ENCODE assay signal across 20 cellular contexts in the genomic region with DNA sequence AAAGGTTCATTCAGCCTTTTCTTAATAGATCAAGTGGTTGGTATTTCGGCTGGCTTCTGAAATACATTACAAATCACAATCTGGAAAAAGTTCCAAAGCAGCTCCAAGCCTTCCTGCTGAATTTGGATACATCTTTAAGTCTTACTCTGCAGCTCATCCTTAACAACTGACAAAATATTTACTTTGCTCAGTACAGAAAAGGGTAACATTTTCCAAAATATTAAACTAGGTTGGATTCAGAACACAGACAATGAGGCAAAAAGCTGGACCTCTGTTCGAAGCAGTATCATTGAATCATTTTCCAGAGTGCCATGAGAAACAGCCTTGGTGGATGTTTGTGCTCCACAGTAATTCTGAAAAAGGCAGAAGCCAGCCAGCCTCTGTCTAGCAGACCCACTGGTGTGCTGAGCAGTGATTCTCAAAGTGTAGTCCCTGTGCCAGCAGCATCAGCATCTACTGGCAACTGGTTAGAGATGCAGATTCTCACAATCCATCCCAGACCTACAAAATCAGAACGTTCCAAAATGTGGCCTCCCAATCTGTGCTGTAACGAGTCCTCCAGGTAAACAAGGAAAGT.
DNase-seq lines count a peak whose midpoint lies in the region; ATAC-seq and TF ChIP-seq lines count a peak whose summit lies in the region.
"Had no signal": no experiment of that assay in that cellular context is flagged by ENCODE, and none has a peak within 500 bp of the region (broad histone marks: within the 10 kb centered on the region; RNA-seq: fewer than 3 reads in every experiment).

No MANE protein-coding gene starts in this region.

- H3K27ac ChIP-seq in adrenal gland (peak overlapping the region in 3 of 5 donors; percentile 59 to 65 (median 63)), heart left ventricle (peak overlapping the region; percentile 35 to 82 (median 75)), mesenchymal stem cell (ENCODE audit: low read length, poor library complexity, severe bottlenecking) (no peak overlapping the region), stomach smooth muscle (ENCODE audit: low read length) (peak overlapping the region; percentile 64), trophoblast cell (ENCODE audit: low read depth, low read length) (no peak overlapping the region)
- H3K27ac ChIP-seq: BLaER1, HL-60, prostate gland had no signal

- intact Hi-C loops in adrenal gland (cut with DNase I): no loop called here
- intact Hi-C loops in heart left ventricle (cut with DNase I): loop anchor here in 5 of 10 donors (5.0 to 10.0 kb wide), 4 partner anchors 41 to 276 kb away; partner anchors contain the start of genes AIG1 (in 4 of the 5) and HIVEP2 (in 1 of the 5)
- intact Hi-C loops in MCF 10A (cut with micrococcal nuclease): no loop called here

- peak in 3 of 4 donors; percentile 23 to 43 (median 35) for ATAC-seq in heart left ventricle
- ATAC-seq: activated CD8-positive, alpha-beta memory T cell treated with anti-CD3 and anti-CD28 coated beads, Interleukin-2, amount 10 ng/mL, durations not matched to agents 7 days and 5 days; esophagus mucosa had no signal

- H2BK5ac ChIP-seq in mesenchymal stem cell (ENCODE audit: low read depth, low read length, poor library complexity, severe bottlenecking): no peak overlapping the region
- H2BK5ac ChIP-seq in trophoblast cell (ENCODE audit: low read depth, low read length, poor library complexity): no peak overlapping the region

- CTCF ChIA-PET in HEK293T (lab: Yijun Ruan, JAX): no interaction called here
- CTCF ChIA-PET in MCF 10A (lab: Yijun Ruan, JAX): interaction anchor here (0.9 kb wide), 1 partner anchor 529 kb away, joined by 3 read pairs; no protein-coding TSS in a partner anchor

- H3K9me3 ChIP-seq in adrenal gland (replicated peaks in 1 of 3): no peaks in the 10 kb centered on the region
- H3K9me3 ChIP-seq in heart left ventricle: no peaks in the 10 kb centered on the region
- H3K9me3 ChIP-seq in mesenchymal stem cell (ENCODE audit: control insufficient read depth, low read length): no peaks in the 10 kb centered on the region
- H3K9me3 ChIP-seq in stomach smooth muscle (ENCODE audit: control insufficient read depth in 2 of 2, low read length in 2 of 2): no peaks in the 10 kb centered on the region
- H3K9me3 ChIP-seq in trophoblast cell (ENCODE audit: insufficient read depth, low read depth, low read length): no peaks in the 10 kb centered on the region
- H3K9me3 ChIP-seq: BLaER1, prostate gland had no signal

- H3K9ac ChIP-seq in mesenchymal stem cell (ENCODE audit: low read length) (peak overlapping the region; percentile 47), stomach smooth muscle (ENCODE audit: low read length in 2 of 2) (no peak overlapping the region), trophoblast cell (ENCODE audit: low read length) (no peak overlapping the region)
- H3K9ac ChIP-seq: BLaER1 had no signal

- H2BK15ac ChIP-seq in mesenchymal stem cell (ENCODE audit: low read depth, poor library complexity, severe bottlenecking): no peak overlapping the region

- no peaks in the 10 kb centered on the region for H3K79me2 ChIP-seq in trophoblast cell (ENCODE audit: control insufficient read depth, insufficient read depth, low read length, poor library complexity)

- H4K8ac ChIP-seq in mesenchymal stem cell (ENCODE audit: low read length) (no peak overlapping the region), trophoblast cell (ENCODE audit: low read depth, low read length) (no peak overlapping the region)

- H3K18ac ChIP-seq in mesenchymal stem cell (ENCODE audit: low read depth in 1 of 2, low read length in 2 of 2) (no peak overlapping the region), trophoblast cell (ENCODE audit: low read length) (no peak overlapping the region)

- H2AK5ac ChIP-seq in mesenchymal stem cell (ENCODE audit: low read length, severe bottlenecking) (no peak overlapping the region), trophoblast cell (ENCODE audit: low read length) (no peak overlapping the region)

- H2BK12ac ChIP-seq in mesenchymal stem cell (ENCODE audit: low read length in 2 of 2) (no peak overlapping the region), trophoblast cell (ENCODE audit: low read length) (no peak overlapping the region)

- H4K91ac ChIP-seq in mesenchymal stem cell (ENCODE audit: low read length) (no peak overlapping the region), trophoblast cell (ENCODE audit: low read depth, low read length) (no peak overlapping the region)

- H3K4me1 ChIP-seq in adrenal gland (replicated peaks in 1 of 2) (peaks cover 8 to 25% of the 10 kb centered on the region in 2 donors), heart left ventricle (peaks cover 0 to 43% (median 24%) of the 10 kb centered on the region in 12 donors), mesenchymal stem cell (ENCODE audit: control insufficient read depth, insufficient read depth, low read depth, low read length) (peaks cover 3% of the 10 kb centered on the region), stomach smooth muscle (ENCODE audit: control insufficient read depth, insufficient read depth, low read length) (peaks cover 28% of the 10 kb centered on the region), trophoblast cell (ENCODE audit: control insufficient read depth in 1 of 2, insufficient read depth in 2 of 2, low read length in 2 of 2) (peaks cover 4 to 5% of the 10 kb centered on the region in 2 experiments)
- H3K4me1 ChIP-seq: BLaER1, prostate gland had no signal

- POLR2A ChIA-PET in HEK293T (lab: Yijun Ruan, JAX) (interaction anchor here (0.8 kb wide), 1 partner anchor 159 kb away, joined by 3 read pairs; no protein-coding TSS in a partner anchor), MCF 10A (lab: Yijun Ruan, JAX) (no interaction called here)

- H3K36me3 ChIP-seq in adrenal gland (replicated peaks in 1 of 2) (no peaks in the 10 kb centered on the region), heart left ventricle (no peaks in the 10 kb centered on the region), mesenchymal stem cell (ENCODE audit: control insufficient read depth in 1 of 2, insufficient read depth in 2 of 2, low read depth in 1 of 2, low read length in 2 of 2) (no peaks in the 10 kb centered on the region), stomach smooth muscle (ENCODE audit: control insufficient read depth in 2 of 2, insufficient read depth in 2 of 2, low read length in 2 of 2) (no peaks in the 10 kb centered on the region), trophoblast cell (ENCODE audit: control insufficient read depth in 1 of 2, insufficient read depth in 2 of 2, low read length in 2 of 2) (no peaks in the 10 kb centered on the region)
- H3K36me3 ChIP-seq: BLaER1, prostate gland had no signal

- no peaks in the 10 kb centered on the region for H3K27me3 ChIP-seq in adrenal gland
- H3K27me3 ChIP-seq in heart left ventricle: no peaks in the 10 kb centered on the region
- no peaks in the 10 kb centered on the region for H3K27me3 ChIP-seq in mesenchymal stem cell (ENCODE audit: control insufficient read depth in 1 of 2, insufficient read depth in 1 of 2, low read length in 2 of 2)
- H3K27me3 ChIP-seq in stomach smooth muscle (ENCODE audit: control insufficient read depth in 1 of 2, insufficient read depth in 2 of 2, low read length in 2 of 2): no peaks in the 10 kb centered on the region
- H3K27me3 ChIP-seq in trophoblast cell (ENCODE audit: insufficient read depth, low read length): no peaks in the 10 kb centered on the region
- H3K27me3 ChIP-seq: BLaER1 had no signal

- H3K4ac ChIP-seq in mesenchymal stem cell (ENCODE audit: low read depth in 1 of 2, low read length in 2 of 2) (no peak overlapping the region), trophoblast cell (ENCODE audit: low read depth, low read length) (no peak overlapping the region)

- 52 to 65% (median 56%) methylated on average over 4 of the region's 4 CpGs for WGBS in adrenal gland, 4 donors
- WGBS in heart left ventricle, 4 donors: 30 to 51% (median 46%) methylated on average over 4 of the region's 4 CpGs
- 98% methylated on average over 4 of the region's 4 CpGs for whole genome bisulfite sequencing in mesenchymal stem cell
- no CpG with 5 or more reads among the region's 4 CpGs for WGBS in trophoblast cell (ENCODE audit: extremely low coverage, insufficient coverage, insufficient read length)

- no peaks in the 10 kb centered on the region for H3K27me3 Mint-ChIP-seq in MCF 10A (ENCODE audit: insufficient read depth, unreplicated experiment)
- H3K27me3 Mint-ChIP-seq: activated CD4-positive, alpha-beta T cell treated with anti-CD3 and anti-CD28 coated beads, Interleukin-2, amount 10 ng/mL, durations not matched to agents 24 days and 14 days; activated CD8-positive, alpha-beta memory T cell treated with anti-CD3 and anti-CD28 coated beads, Interleukin-2, amount 10 ng/mL, durations not matched to agents 7 days and 5 days; activated naive CD8-positive, alpha-beta T cell; stimulated activated naive CD8-positive, alpha-beta T cell treated with anti-CD3 and anti-CD28 coated beads, Interleukin-15, Interleukin-2, amounts not matched to agents 100 ng/mL and 50 ng/mL, for 24 hours had no signal

- H2AFZ ChIP-seq in mesenchymal stem cell (ENCODE audit: low read depth, low read length) (no peak overlapping the region), trophoblast cell (ENCODE audit: insufficient read depth, low read length, poor library complexity) (no peak overlapping the region)

- BruUV-seq in MCF 10A (replicated peaks; lab: Mats Ljungman, UMichigan): no TSS peak

- TF ChIP-seq CTCF in adrenal gland (IDR thresholded peaks at IDR 0.05) (no peak), heart left ventricle (IDR thresholded peaks at IDR 0.05) (no peak), MCF 10A (IDR thresholded peaks at IDR 0.05; ENCODE audit: unreplicated experiment) (no peak)

- H3K36me3 Mint-ChIP-seq in MCF 10A (ENCODE audit: insufficient read depth, unreplicated experiment): peaks cover 5% of the 10 kb centered on the region
- H3K36me3 Mint-ChIP-seq: activated CD8-positive, alpha-beta memory T cell treated with anti-CD3 and anti-CD28 coated beads, Interleukin-2, amount 10 ng/mL, durations not matched to agents 7 days and 5 days had no signal

- no peak overlapping the region for H3K14ac ChIP-seq in mesenchymal stem cell (ENCODE audit: low read length in 2 of 2)
- H3K14ac ChIP-seq in trophoblast cell (ENCODE audit: low read length): no peak overlapping the region

- peaks cover 11% of the 10 kb centered on the region for H3K4me1 Mint-ChIP-seq in MCF 10A (ENCODE audit: insufficient read depth, unreplicated experiment)
- H3K4me1 Mint-ChIP-seq: activated CD4-positive, alpha-beta T cell treated with anti-CD3 and anti-CD28 coated beads, Interleukin-2, amount 10 ng/mL, durations not matched to agents 24 days and 14 days; activated CD8-positive, alpha-beta memory T cell treated with anti-CD3 and anti-CD28 coated beads, Interleukin-2, amount 10 ng/mL, durations not matched to agents 7 days and 5 days had no signal

- TF ChIP-seq POLR2A in adrenal gland (IDR thresholded peaks at IDR 0.05) (no peak), heart left ventricle (IDR thresholded peaks at IDR 0.05) (no peak)

- H3K23ac ChIP-seq in mesenchymal stem cell (ENCODE audit: low read length in 2 of 2) (no peak overlapping the region), trophoblast cell (ENCODE audit: low read length) (no peak overlapping the region)

- H2BK120ac ChIP-seq in mesenchymal stem cell (ENCODE audit: low read depth, low read length) (no peak overlapping the region), trophoblast cell (ENCODE audit: insufficient read depth, low read length, poor library complexity) (no peak overlapping the region)

- DNase-seq in adrenal gland: no peak
- DNase-seq in heart left ventricle: no peak
- no peak for DNase-seq in mesenchymal stem cell
- DNase-seq in HEK293T (ENCODE audit: extremely low spot score): no peak
- DNase-seq in CD1c-positive myeloid dendritic cell (ENCODE audit: extremely low spot score): no peak
- DNase-seq in MCF 10A (ENCODE audit: unreplicated experiment): no peak
- no peak for DNase-seq in trophoblast cell
- DNase-seq: ACHN; activated CD4-positive, alpha-beta T cell treated with anti-CD3 and anti-CD28 coated beads, Interleukin-2, amount 10 ng/mL, durations not matched to agents 24 days and 14 days; activated CD8-positive, alpha-beta memory T cell treated with anti-CD3 and anti-CD28 coated beads, Interleukin-2, amount 10 ng/mL, durations not matched to agents 7 days and 5 days; effector memory CD4-positive, alpha-beta T cell; H7; NCI-H524 treated with DMSO at 0.1 percent for 48 hours had no signal

- H3K27ac Mint-ChIP-seq in MCF 10A (ENCODE audit: low read depth, unreplicated experiment): no peak overlapping the region
- H3K27ac Mint-ChIP-seq: activated CD4-positive, alpha-beta T cell treated with anti-CD3 and anti-CD28 coated beads, Interleukin-2, amount 10 ng/mL, durations not matched to agents 24 days and 14 days; activated CD8-positive, alpha-beta memory T cell treated with anti-CD3 and anti-CD28 coated beads, Interleukin-2, amount 10 ng/mL, durations not matched to agents 7 days and 5 days; activated naive CD8-positive, alpha-beta T cell; stimulated activated naive CD8-positive, alpha-beta T cell treated with anti-CD3 and anti-CD28 coated beads, Interleukin-15, Interleukin-2, amounts not matched to agents 100 ng/mL and 50 ng/mL, for 24 hours had no signal

- H3K4me2 ChIP-seq in mesenchymal stem cell (ENCODE audit: low read length, poor library complexity, severe bottlenecking): no peak overlapping the region
- no peak overlapping the region for H3K4me2 ChIP-seq in trophoblast cell (ENCODE audit: low read length)
- H3K4me2 ChIP-seq: BLaER1 had no signal

- no peaks in the 10 kb centered on the region for H3K9me3 Mint-ChIP-seq in MCF 10A (ENCODE audit: unreplicated experiment)
- H3K9me3 Mint-ChIP-seq: stimulated activated naive CD8-positive, alpha-beta T cell treated with anti-CD3 and anti-CD28 coated beads, Interleukin-15, Interleukin-2, amounts not matched to agents 100 ng/mL and 50 ng/mL, for 24 hours had no signal

- H4K12ac ChIP-seq in trophoblast cell (ENCODE audit: low read depth, low read length): no peak overlapping the region

- H3K79me1 ChIP-seq in mesenchymal stem cell (replicated peaks; ENCODE audit: low read length, poor library complexity, severe bottlenecking): no peaks in the 10 kb centered on the region
- no peaks in the 10 kb centered on the region for H3K79me1 ChIP-seq in trophoblast cell (ENCODE audit: low read length)

- no peak overlapping the region for H3K4me3 Mint-ChIP-seq in MCF 10A (ENCODE audit: unreplicated experiment)
- H3K4me3 Mint-ChIP-seq: activated CD4-positive, alpha-beta T cell treated with anti-CD3 and anti-CD28 coated beads, Interleukin-2, amount 10 ng/mL, durations not matched to agents 24 days and 14 days; activated CD8-positive, alpha-beta memory T cell treated with anti-CD3 and anti-CD28 coated beads, Interleukin-2, amount 10 ng/mL, durations not matched to agents 7 days and 5 days; activated naive CD8-positive, alpha-beta T cell; stimulated activated naive CD8-positive, alpha-beta T cell treated with anti-CD3 and anti-CD28 coated beads, Interleukin-15, Interleukin-2, amounts not matched to agents 100 ng/mL and 50 ng/mL, for 24 hours had no signal

- no peak overlapping the region for H3K4me3 ChIP-seq in adrenal gland
- H3K4me3 ChIP-seq in heart left ventricle: no peak overlapping the region
- no peak overlapping the region for H3K4me3 ChIP-seq in mesenchymal stem cell (ENCODE audit: insufficient read depth in 1 of 2, low read depth in 1 of 2, low read length in 2 of 2)
- H3K4me3 ChIP-seq in stomach smooth muscle (ENCODE audit: low read length in 2 of 2): no peak overlapping the region
- H3K4me3 ChIP-seq in trophoblast cell (ENCODE audit: low read depth, low read length): no peak overlapping the region
- H3K4me3 ChIP-seq: BLaER1, prostate gland had no signal

Comparison
In these comparisons a context has a peak if more than half of its experiments do, and no peak if none do; other contexts are left out.
1. H3K27ac ChIP-seq: peak in adrenal gland (3 of 5), heart left ventricle (12 of 12) and stomach smooth muscle (single experiment); none in mesenchymal stem cell (single experiment) and trophoblast cell (single experiment).